8 cellular contexts compared by ENCODE assay signal in genomic region chr14:77026166-77026929, GRCh38. TPM values are rescaled to one million over a fixed set of nuclear protein-coding genes. Genes with fewer than 3 reads are reported as not detected.
DNase-seq lines count a peak whose midpoint lies in the region; ATAC-seq and TF ChIP-seq lines count a peak whose summit lies in the region.

No MANE protein-coding gene starts in this region.

- peak overlapping the region; percentile 95 for H3K4me2 ChIP-seq in OCI-LY7 (ENCODE audit: low read length)

- no peak for TF ChIP-seq CTCF in OCI-LY7 (conservative IDR thresholded peaks at IDR 0.05; ENCODE audit: low read length)

- WGBS in ectodermal cell, 2 experiments: 3% methylated on average over 76 of the region's 76 CpGs

- H3K4me3 ChIP-seq in OCI-LY7 (ENCODE audit: low read depth, low read length, poor library complexity, severe bottlenecking) (peak overlapping the region; percentile 82), ectodermal cell (ENCODE audit: insufficient read depth, low read depth, low read length) (peak overlapping the region; percentile 71)

- CTCF ChIA-PET in OCI-LY7 (lab: Charles Lee; ENCODE audit: unreplicated experiment): no interaction called here

- H3K4me1 ChIP-seq in OCI-LY7 (ENCODE audit: insufficient read depth, low read length, poor library complexity, severe bottlenecking) (peaks cover 57% of the 10 kb centered on the region), ectodermal cell (ENCODE audit: control insufficient read depth, insufficient read depth, low read length) (peaks cover 55% of the 10 kb centered on the region)

- POLR2A ChIA-PET in OCI-LY7 (lab: Charles Lee): interaction anchor here (0.7 kb wide), 1 partner anchor 62 kb away, joined by 4 read pairs; no protein-coding TSS in a partner anchor

- H3K27me3 ChIP-seq in ectodermal cell (ENCODE audit: control insufficient read depth, insufficient read depth, low read length, poor library complexity, severe bottlenecking): peaks cover 30% of the 10 kb centered on the region

- H3K9me2 ChIP-seq in OCI-LY7 (ENCODE audit: insufficient read depth, low read length): no peaks in the 10 kb centered on the region

- peaks cover 6% of the 10 kb centered on the region; the same call in 1 of the 2 replicates for H3K79me2 ChIP-seq in OCI-LY7 (ENCODE audit: insufficient read depth, low read depth, low read length)

- no peak for ATAC-seq in GM18498 (IDR thresholded peaks at IDR 0.05; ENCODE audit: unreplicated experiment)

- DNase-seq in DMS 273 (lab: John Stamatoyannopoulos, UW; ENCODE audit: unreplicated experiment): peak; percentile 70
- DNase-seq in DMS 273 treated with DMSO at 0.1 percent for 48 hours (lab: John Stamatoyannopoulos, UW): no peak
- DNase-seq in OCI-LY7 (ENCODE audit: low spot score): no peak
- peak; percentile 60 for DNase-seq in myocyte (ENCODE audit: low read depth)
- no peak for DNase-seq in SHP77 treated with DMSO at 0.1 percent for 48 hours (lab: John Stamatoyannopoulos, UW)
- DNase-seq in UCSD-AML1 (lab: John Stamatoyannopoulos, UW; ENCODE audit: unreplicated experiment): no peak

- no peaks in the 10 kb centered on the region for H3K9me3 ChIP-seq in OCI-LY7 (ENCODE audit: low read length)
- H3K9me3 ChIP-seq in ectodermal cell (ENCODE audit: control insufficient read depth, low read length): no peaks in the 10 kb centered on the region

- BruUV-seq in OCI-LY7 (replicated peaks; lab: Mats Ljungman, UMichigan): no TSS peak

- peaks cover 10% of the 10 kb centered on the region; the same call in 1 of the 2 replicates for H4K20me1 ChIP-seq in OCI-LY7 (ENCODE audit: insufficient read depth, low read length)

- H3K27ac ChIP-seq in OCI-LY7 (ENCODE audit: low read depth, low read length, poor library complexity, severe bottlenecking) (no peak overlapping the region), ectodermal cell (ENCODE audit: insufficient read depth, low read depth, low read length, poor library complexity, severe bottlenecking) (no peak overlapping the region)

- no peak overlapping the region for H2AFZ ChIP-seq in OCI-LY7 (ENCODE audit: low read length)

- intact Hi-C loops in OCI-LY7 (cut with micrococcal nuclease; ENCODE audit: unreplicated experiment): no loop called here

- H3K36me3 ChIP-seq in OCI-LY7 (ENCODE audit: insufficient read depth, low read length) (peaks cover 26% of the 10 kb centered on the region), ectodermal cell (ENCODE audit: control insufficient read depth, insufficient read depth, low read length) (no peaks in the 10 kb centered on the region)

RNA-seq across cellular contexts. Expression of gene IRF2BPL, which starts 2.2 kb away (rescaled TPM):
- 18.8 and 25.8 TPM in 2 replicates for total RNA-seq in OCI-LY7 (2014; rRNA removed; shearing (Covaris generic))
- total RNA-seq in OCI-LY7 (2022): 23.7 and 23.8 TPM in 2 replicates
- 15.5 TPM for polyA plus RNA-seq in ectodermal cell (2013, experiment 1 of 4)
- polyA plus RNA-seq in ectodermal cell (2013, experiment 2 of 4): 12.7 TPM
- polyA plus RNA-seq in ectodermal cell (2013, experiment 3 of 4): 15.6 TPM
- 16.1 TPM for polyA plus RNA-seq in ectodermal cell (2013, experiment 4 of 4)
- 78.2 and 114 TPM in 2 replicates for total RNA-seq in myocyte
- polyA plus RNA-seq in myocyte (2012): 43.7 TPM

Comparison
In these comparisons a context has a peak if more than half of its experiments do, and no peak if none do; other contexts are left out.
1. DNase-seq: peak in DMS 273 (single experiment) and myocyte (single experiment); none in DMS 273 treated with DMSO at 0.1 percent for 48 hours (single experiment), OCI-LY7 (single experiment), SHP77 treated with DMSO at 0.1 percent for 48 hours (single experiment) and UCSD-AML1 (single experiment).